8 cellular contexts compared by ENCODE assay signal in the genomic region with DNA sequence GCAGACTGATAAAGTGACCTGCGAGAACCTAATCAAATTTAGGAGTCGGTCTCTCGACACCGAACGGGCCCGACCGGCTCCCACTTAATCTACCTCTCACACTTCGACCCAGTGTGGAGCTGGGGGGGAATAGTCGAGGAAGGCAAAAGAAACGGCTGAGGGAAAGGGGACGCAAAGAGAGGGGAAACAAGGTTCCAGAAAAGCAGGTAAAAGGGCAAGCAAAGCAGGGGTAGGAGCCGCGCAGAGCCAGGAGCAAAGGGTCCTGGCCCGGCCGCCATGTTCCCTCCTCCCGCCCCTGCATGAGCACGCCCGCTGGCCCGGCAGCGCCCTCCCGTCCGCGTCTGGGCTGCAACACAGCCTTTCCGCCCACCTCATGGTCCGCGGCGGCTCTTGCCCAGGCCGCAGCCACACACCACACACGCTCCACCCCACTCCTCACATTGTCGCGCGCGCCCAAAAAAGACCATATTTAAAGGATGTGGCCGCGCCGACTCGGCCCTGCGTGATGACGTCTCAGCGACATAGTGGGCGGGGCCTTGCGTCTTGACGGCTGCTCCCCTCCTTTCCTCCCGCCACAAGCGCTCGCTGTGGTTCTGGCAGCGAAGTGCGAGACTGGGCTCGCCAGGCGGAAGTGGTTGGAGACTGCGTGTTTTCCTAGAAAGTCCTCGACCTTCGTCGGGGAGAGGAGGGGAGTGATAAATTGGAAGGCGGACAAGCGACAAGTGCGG. TPM values are rescaled to one million over a fixed set of nuclear protein-coding genes. Genes with fewer than 3 reads are reported as not detected.
DNase-seq lines count a peak whose midpoint lies in the region; ATAC-seq and TF ChIP-seq lines count a peak whose summit lies in the region.

ICE2 (minus strand) TSS at position 510 of the 728 bp plus-strand sequence. CDS start 1,165 bp downstream, outside the sequence.

- H3K9me3 Mint-ChIP-seq in WTC11: no peaks in the 10 kb centered on the region

- peak within 1 kb of the TSS; percentile 99 for H3K4me3 Mint-ChIP-seq in WTC11

- peak within 1 kb of the TSS; percentile 98 for H3K27ac Mint-ChIP-seq in WTC11

- H4K20me1 ChIP-seq in smooth muscle cell (ENCODE audit: low read depth): no peaks in the 10 kb centered on the region

- no peaks in the 10 kb centered on the region for H3K27me3 ChIP-seq in AG04450 (ENCODE audit: control insufficient read depth, insufficient read depth, low read length)
- H3K27me3 ChIP-seq in smooth muscle cell (ENCODE audit: low read depth): no peaks in the 10 kb centered on the region

- H3K9ac ChIP-seq in smooth muscle cell (ENCODE audit: low read depth): peak within 1 kb of the TSS; percentile 89

- H3K4me3 ChIP-seq in AG04450 (ENCODE audit: low read depth, low read length) (peak within 1 kb of the TSS; percentile 77), cardiac fibroblast (replicated peaks in 1 of 2; ENCODE audit: low read depth in 2 of 2, low read length in 2 of 2) (peak within 1 kb of the TSS; percentile 72 to 89), smooth muscle cell (peak within 1 kb of the TSS; percentile 63)

- H3K27ac ChIP-seq in AG04450 (ENCODE audit: low read depth, low read length): peak within 1 kb of the TSS; percentile 91
- H3K27ac ChIP-seq in smooth muscle cell (ENCODE audit: low read depth): peak within 1 kb of the TSS; percentile 90

- peaks cover 21% of the 10 kb centered on the region for H3K4me1 ChIP-seq in smooth muscle cell (ENCODE audit: low read depth)

- peaks cover 21% of the 10 kb centered on the region for H3K79me2 ChIP-seq in smooth muscle cell (ENCODE audit: low read depth)

- peak within 1 kb of the TSS; percentile 88 for H3K4me2 ChIP-seq in smooth muscle cell

- H3K4me1 Mint-ChIP-seq in WTC11: peaks cover 23% of the 10 kb centered on the region

- H3K9me3 ChIP-seq in AG04450 (ENCODE audit: control insufficient read depth, insufficient read depth, low read length): no peaks in the 10 kb centered on the region
- H3K9me3 ChIP-seq in smooth muscle cell (replicated peaks; ENCODE audit: low read depth): no peaks in the 10 kb centered on the region

- under 1% methylated on average over 54 of the region's 57 CpGs for WGBS in smooth muscle cell (ENCODE audit: low lambda C conversion rate)

- peaks cover 4% of the 10 kb centered on the region for H3F3A ChIP-seq in smooth muscle cell (ENCODE audit: low read depth)

- ATAC-seq in GM18907 (IDR thresholded peaks at IDR 0.05; ENCODE audit: unreplicated experiment): peak; percentile 91
- ATAC-seq in HG03159 (IDR thresholded peaks at IDR 0.05; ENCODE audit: unreplicated experiment): peak; percentile 89
- peak; percentile 92 for ATAC-seq in WTC11

- H2AFZ ChIP-seq in smooth muscle cell (ENCODE audit: low read depth): peak within 1 kb of the TSS; percentile 87

- CTCF ChIA-PET in AG04450 (lab: Charles Lee) (interaction anchor here (0.7 to 2.1 kb wide), 5 partner anchors 34 to 1356 kb away, joined by 3 to 10 read pairs (median 7); no protein-coding TSS in a partner anchor), WTC11 (lab: Charles Lee) (interaction anchor here (0.9 kb wide), 2 partner anchors 42 to 438 kb away, joined by 3 to 5 read pairs; no protein-coding TSS in a partner anchor)

- H3K36me3 ChIP-seq in smooth muscle cell (ENCODE audit: low read depth): no peaks in the 10 kb centered on the region

- TF ChIP-seq CTCF in AG04450 (IDR thresholded peaks at IDR 0.05; ENCODE audit: low read depth, low read length) (0 out of 2 replicates have a peak, but pooled peaks have one; percentile 9), WTC11 (IDR thresholded peaks at IDR 0.05) (no peak), cardiac fibroblast (IDR thresholded peaks at IDR 0.05; ENCODE audit: low read depth, low read length) (no peak), smooth muscle cell (IDR thresholded peaks at IDR 0.05; ENCODE audit: borderline replicate concordance, insufficient read depth, poor library complexity, severe bottlenecking) (no peak)

- peak; percentile 83 for DNase-seq in AG04450 (ENCODE audit: low read depth, low spot score)
- peak; percentile 88 for DNase-seq in NCI-H2227 treated with DMSO at 0.1 percent for 48 hours (lab: John Stamatoyannopoulos, UW)
- DNase-seq in WTC11 (ENCODE audit: low spot score): peak; percentile 95
- DNase-seq in cardiac fibroblast (ENCODE audit: low read depth in 2 of 2): peak; percentile 93 to 96
- peak; percentile 95 for DNase-seq in iPS-NIHi7 (ENCODE audit: extremely low spot score)
- DNase-seq in smooth muscle cell (lab: John Stamatoyannopoulos, UW; ENCODE audit: unreplicated experiment): peak; percentile 89

- no peaks in the 10 kb centered on the region for H3K27me3 Mint-ChIP-seq in WTC11 (ENCODE audit: low read depth)

- H3K36me3 Mint-ChIP-seq in WTC11: peaks cover 12% of the 10 kb centered on the region

- POLR2A ChIA-PET in AG04450 (lab: Yijun Ruan, JAX) (interaction anchor here (0.7 kb wide), 1 partner anchor 68 kb away, joined by 5 read pairs; no protein-coding TSS in a partner anchor), WTC11 (lab: Charles Lee) (interaction anchor here (0.7 kb wide), 1 partner anchor 80 kb away, joined by 3 read pairs; no protein-coding TSS in a partner anchor)

TF ChIP-seq in WTC11, 78 proteins besides CTCF, POLR2A, EP300 and RAD21 (continues in another document):
- TF ChIP-seq, protein P1, sequence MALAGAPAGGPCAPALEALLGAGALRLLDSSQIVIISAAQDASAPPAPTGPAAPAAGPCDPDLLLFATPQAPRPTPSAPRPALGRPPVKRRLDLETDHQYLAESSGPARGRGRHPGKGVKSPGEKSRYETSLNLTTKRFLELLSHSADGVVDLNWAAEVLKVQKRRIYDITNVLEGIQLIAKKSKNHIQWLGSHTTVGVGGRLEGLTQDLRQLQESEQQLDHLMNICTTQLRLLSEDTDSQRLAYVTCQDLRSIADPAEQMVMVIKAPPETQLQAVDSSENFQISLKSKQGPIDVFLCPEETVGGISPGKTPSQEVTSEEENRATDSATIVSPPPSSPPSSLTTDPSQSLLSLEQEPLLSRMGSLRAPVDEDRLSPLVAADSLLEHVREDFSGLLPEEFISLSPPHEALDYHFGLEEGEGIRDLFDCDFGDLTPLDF (CRISPR knock-in tag; IDR thresholded peaks at IDR 0.05): no peak
- TF ChIP-seq RELA (CRISPR knock-in tag; IDR thresholded peaks at IDR 0.05; ENCODE audit: borderline replicate concordance) (no peak), USF1 (CRISPR knock-in tag; IDR thresholded peaks at IDR 0.05) (0 out of 2 replicates have a peak, but pooled peaks have one; percentile 43), TEAD4 (CRISPR knock-in tag; IDR thresholded peaks at IDR 0.05) (peak; percentile 9; the same call in 1 of the 2 replicates), FOXP1 (CRISPR knock-in tag; IDR thresholded peaks at IDR 0.05; ENCODE audit: borderline replicate concordance) (peak; percentile 96), ELF4 (CRISPR knock-in tag; IDR thresholded peaks at IDR 0.05; ENCODE audit: low read depth) (no peak)
- TF ChIP-seq, protein P2, sequence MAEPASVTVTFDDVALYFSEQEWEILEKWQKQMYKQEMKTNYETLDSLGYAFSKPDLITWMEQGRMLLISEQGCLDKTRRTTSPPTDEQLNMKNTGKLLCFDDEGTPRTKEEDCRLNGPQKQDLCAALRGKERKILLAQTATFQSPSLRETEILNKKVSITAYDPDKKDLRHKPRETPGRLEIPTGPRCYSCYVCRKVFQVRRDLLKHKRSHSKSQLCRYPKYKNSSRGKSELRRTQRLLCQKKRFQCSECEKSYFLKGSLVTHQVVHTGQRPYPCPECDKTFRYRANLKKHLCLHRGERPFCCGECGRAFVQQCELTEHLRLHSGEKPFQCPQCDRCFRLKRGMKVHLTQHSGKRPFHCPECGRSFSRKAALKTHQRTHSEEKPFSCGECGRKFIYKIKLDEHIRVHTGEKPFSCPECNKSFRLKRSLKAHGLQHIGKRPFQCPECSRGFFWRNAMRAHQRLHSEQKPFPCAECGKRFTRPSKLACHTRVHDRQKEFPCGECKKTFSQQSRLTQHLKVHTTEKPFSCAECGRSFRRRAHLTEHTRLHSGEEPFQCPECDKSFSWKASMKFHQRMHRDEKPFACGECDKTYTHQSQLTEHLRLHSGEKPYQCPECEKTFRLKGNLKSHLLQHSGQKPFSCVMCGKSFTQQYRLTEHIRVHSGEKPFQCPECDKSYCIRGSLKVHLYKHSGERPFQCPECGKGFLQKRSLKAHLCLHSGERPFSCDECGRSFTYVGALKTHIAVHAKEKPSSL (CRISPR knock-in tag; conservative IDR thresholded peaks at IDR 0.05): no peak
- TF ChIP-seq, protein P3, sequence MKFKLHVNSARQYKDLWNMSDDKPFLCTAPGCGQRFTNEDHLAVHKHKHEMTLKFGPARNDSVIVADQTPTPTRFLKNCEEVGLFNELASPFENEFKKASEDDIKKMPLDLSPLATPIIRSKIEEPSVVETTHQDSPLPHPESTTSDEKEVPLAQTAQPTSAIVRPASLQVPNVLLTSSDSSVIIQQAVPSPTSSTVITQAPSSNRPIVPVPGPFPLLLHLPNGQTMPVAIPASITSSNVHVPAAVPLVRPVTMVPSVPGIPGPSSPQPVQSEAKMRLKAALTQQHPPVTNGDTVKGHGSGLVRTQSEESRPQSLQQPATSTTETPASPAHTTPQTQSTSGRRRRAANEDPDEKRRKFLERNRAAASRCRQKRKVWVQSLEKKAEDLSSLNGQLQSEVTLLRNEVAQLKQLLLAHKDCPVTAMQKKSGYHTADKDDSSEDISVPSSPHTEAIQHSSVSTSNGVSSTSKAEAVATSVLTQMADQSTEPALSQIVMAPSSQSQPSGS (CRISPR knock-in tag; IDR thresholded peaks at IDR 0.05; ENCODE audit: borderline replicate concordance, low read depth): no peak

RNA-seq across cellular contexts. Expression of gene ICE2, which starts in this region (rescaled TPM):
- 23.6 and 29.3 TPM in 2 replicates for polyA plus RNA-seq in AG04450 (2011; rRNA removed)
- 25.9 and 28.4 TPM in 2 replicates for polyA minus RNA-seq in AG04450 (2011; rRNA and poly(A)+ RNA removed)
- total RNA-seq in WTC11 (2021): 76.9 to 84.3 TPM (median 77.5 TPM) in 3 replicates
- 17.3 and 30.7 TPM in 2 replicates for total RNA-seq in smooth muscle cell
- polyA plus RNA-seq in smooth muscle cell: 15.2 and 19.5 TPM in 2 replicates

Comparison
In these comparisons a context has a peak if more than half of its experiments do, and no peak if none do; other contexts are left out.
1. Peak in every context shown above with its lines: DNase-seq, ATAC-seq, H3K4me3 ChIP-seq and H3K27ac ChIP-seq.